In genomic region chrX:63784902-63785692, GRCh38 we compare ENCODE assay signal across 8 cellular contexts. TPM values are rescaled to one million over a fixed set of nuclear protein-coding genes. Genes with fewer than 3 reads are reported as not detected.
A peak's percentile ranks its signal among the peaks of the same experiment; 100 is the strongest.
DNase-seq lines count a peak whose midpoint lies in the region; ATAC-seq, FAIRE-seq and TF ChIP-seq lines count a peak whose summit lies in the region.

ARHGEF9 (minus strand) TSS chrX:63785214; CDS start chrX:63785145, 69 bp downstream.

- H3K27ac ChIP-seq in cingulate gyrus (ENCODE audit: low read depth, low read length): peak within 1 kb of the TSS; percentile 39
- no peak within 1 kb of the TSS for H3K27ac ChIP-seq in HepG2 (ENCODE audit: extremely low read length, insufficient read depth, low read length)
- H3K27ac ChIP-seq in stomach smooth muscle (ENCODE audit: low read length): peak within 1 kb of the TSS; percentile 31

- H3K9me3 ChIP-seq in HepG2 (ENCODE audit: low read length) (no peaks in the 10 kb centered on the region), stomach smooth muscle (ENCODE audit: control insufficient read depth in 2 of 2, low read length in 2 of 2) (no peaks in the 10 kb centered on the region)

- WGBS in HepG2 (ENCODE audit: low lambda C conversion rate): no CpG with 5 or more reads among the region's 30 CpGs

- no peak for FAIRE-seq in HepG2 (lab: Jason Lieb, UNC)

- intact Hi-C loops in HepG2 (cut with micrococcal nuclease; ENCODE audit: unreplicated experiment): no loop called here

- H3K27me3 ChIP-seq in HepG2 (ENCODE audit: control insufficient read depth in 1 of 2, insufficient read depth in 2 of 2, low read length in 2 of 2): no peaks in the 10 kb centered on the region
- peaks cover 0 to 9% of the 10 kb centered on the region in 2 donors for H3K27me3 ChIP-seq in stomach smooth muscle (ENCODE audit: control insufficient read depth in 1 of 2, insufficient read depth in 2 of 2, low read length in 2 of 2)

- TF ChIP-seq RAD21 in HepG2 (CRISPR knock-in tag; IDR thresholded peaks at IDR 0.05): no peak

- H3K36me3 ChIP-seq in HepG2 (replicated peaks in 1 of 2; ENCODE audit: control insufficient read depth in 1 of 2, insufficient read depth in 2 of 2, low read length in 2 of 2): no peaks in the 10 kb centered on the region
- no peaks in the 10 kb centered on the region for H3K36me3 ChIP-seq in stomach smooth muscle (ENCODE audit: control insufficient read depth in 2 of 2, insufficient read depth in 2 of 2, low read length in 2 of 2)

- H3K79me2 ChIP-seq in HepG2 (ENCODE audit: insufficient read depth, low read length): no peaks in the 10 kb centered on the region

- H4K20me1 ChIP-seq in HepG2 (ENCODE audit: insufficient read depth, low read length): no peaks in the 10 kb centered on the region

- ATAC-seq in HepG2: no peak
- no peak for ATAC-seq in HG03378 (IDR thresholded peaks at IDR 0.05; ENCODE audit: unreplicated experiment)

- CTCF ChIA-PET in HepG2 (lab: Yijun Ruan, JAX; ENCODE audit: low intra/inter-chr PET ratio, low total read pairs): no interaction called here

- POLR2A ChIA-PET in HepG2 (lab: Yijun Ruan, JAX): no interaction called here

- TF ChIP-seq CTCF in HepG2 (CRISPR knock-in tag; IDR thresholded peaks at IDR 0.05): no peak
- TF ChIP-seq CTCF in GM13977 (IDR thresholded peaks at IDR 0.05; ENCODE audit: extremely low read depth, insufficient read depth, missing control alignments): no peak

- no peak for TF ChIP-seq POLR2A in HepG2 (IDR thresholded peaks at IDR 0.05; ENCODE audit: insufficient read depth in 1 of 2, low read depth in 2 of 2, low read length in 2 of 2)

- no peak within 1 kb of the TSS for H3K4me3 ChIP-seq in HepG2 (replicated peaks in 1 of 3; ENCODE audit: insufficient read depth in 1 of 3, low read depth in 2 of 3, low read length in 3 of 3)
- H3K4me3 ChIP-seq in stomach smooth muscle (ENCODE audit: low read length in 2 of 2): peak within 1 kb of the TSS; percentile 76

- no TSS peak for BruUV-seq in HepG2 (replicated peaks; lab: Mats Ljungman, UMichigan)

- H3K4me2 ChIP-seq in HepG2 (ENCODE audit: low read depth, low read length): no peak within 1 kb of the TSS

- TF ChIP-seq EP300 in HepG2 (IDR thresholded peaks at IDR 0.05; ENCODE audit: low read depth in 2 of 2, low read length in 2 of 2): no peak
- no peak for TF ChIP-seq EP300 in HepG2 (CRISPR knock-in tag; IDR thresholded peaks at IDR 0.05; ENCODE audit: borderline replicate concordance)

- H3K9ac ChIP-seq in HepG2 (ENCODE audit: insufficient read depth, low read depth, low read length): no peak within 1 kb of the TSS
- peak within 1 kb of the TSS; percentile 58 to 60 for H3K9ac ChIP-seq in stomach smooth muscle (ENCODE audit: low read length in 2 of 2)

- no peak within 1 kb of the TSS for H2AFZ ChIP-seq in HepG2 (ENCODE audit: low read length)

- H3K4me1 ChIP-seq in HepG2 (ENCODE audit: insufficient read depth, low read length) (no peaks in the 10 kb centered on the region), stomach smooth muscle (ENCODE audit: control insufficient read depth, insufficient read depth, low read length) (peaks cover 8% of the 10 kb centered on the region)

- in situ Hi-C loops in G401 (cut with HindIII; ENCODE audit: low sequenced_read_pairs) (no loop called here), HepG2 (cut with HindIII; ENCODE audit: extremely low pct_ligation_motif_present, low pct_unique_long_range_greater_than_20kb) (no loop called here), GM13977 (cut with MboI; ENCODE audit: low pct_unique_long_range_greater_than_20kb, low sequenced_read_pairs, unreplicated experiment) (no loop called here)

- peak; percentile 21 for DNase-seq in G401 (ENCODE audit: low spot score)
- peak; percentile 31 to 66 for DNase-seq in NCI-H524 (lab: John Stamatoyannopoulos, UW)
- DNase-seq in HepG2 (ENCODE audit: low spot score): no peak
- no peak for DNase-seq in GM13977 (ENCODE audit: low spot score)
- DNase-seq in activated CD4-positive, CD25-positive, alpha-beta regulatory T cell (lab: John Stamatoyannopoulos, UW): no peak

TF ChIP-seq in HepG2, 621 proteins besides CTCF, POLR2A, EP300 and RAD21:
- TF ChIP-seq ZNF354B (CRISPR knock-in tag; IDR thresholded peaks at IDR 0.05): no peak
- peak; percentile 88 for TF ChIP-seq MAFF (IDR thresholded peaks at IDR 0.05; ENCODE audit: low read depth, low read length)
- peak; percentile 85 to 93; a peak in 3 of 4 replicates for TF ChIP-seq MAFK (conservative IDR thresholded peaks at IDR 0.05 in 1 of 2, IDR thresholded peaks at IDR 0.05 in 1 of 2; ENCODE audit: low read length in 2 of 2)

RNA-seq across cellular contexts. Expression of gene ARHGEF9, which starts in this region (rescaled TPM):
- total RNA-seq in G401 (2014; rRNA removed; shearing (Covaris generic)): 6.4 and 44.1 TPM in 2 replicates
- 1.8 and 2.0 TPM in 2 replicates for total RNA-seq in HepG2 (2016; rRNA removed; fragmentation: Illumina TruSeq; extraction: Trizol)
- 1.5 and 1.8 TPM in 2 replicates for total RNA-seq in HepG2 (2016; cell fraction: cytosol; rRNA removed; fragmentation: Illumina TruSeq; extraction: Trizol; ENCODE audit: low read depth)
- 0.88 and 1.8 TPM in 2 replicates for total RNA-seq in HepG2 (2016; cell fraction: insoluble cytoplasmic fraction; rRNA removed; fragmentation: Illumina TruSeq; extraction: Trizol)
- 0.80 and 2.1 TPM in 2 replicates for total RNA-seq in HepG2 (2016; cell fraction: membrane; rRNA removed; fragmentation: Illumina TruSeq; extraction: Trizol)
- total RNA-seq in HepG2 (2016; cell fraction: nucleus; rRNA removed; fragmentation: Illumina TruSeq; extraction: Trizol): 1.3 and 2.9 TPM in 2 replicates
- polyA plus RNA-seq in HepG2 (2011; rRNA removed): 0.67 and 0.91 TPM in 2 replicates
- 0.36 and 0.63 TPM in 2 replicates for polyA plus RNA-seq in HepG2 (2011; cell fraction: cytosol; rRNA removed)
- polyA plus RNA-seq in HepG2 (2011; cell fraction: nucleus; rRNA removed): 1.00 and 1.4 TPM in 2 replicates
- polyA plus RNA-seq in HepG2 (2012): 0.51 and 1.3 TPM in 2 replicates
- 0.46 and 0.60 TPM in 2 replicates for polyA plus RNA-seq in HepG2 (2016; cell fraction: cytosol; fragmentation: Illumina TruSeq; extraction: Trizol; ENCODE audit: low read depth)
- 0.85 and 1.3 TPM in 2 replicates for polyA plus RNA-seq in HepG2 (2016; cell fraction: insoluble cytoplasmic fraction; fragmentation: Illumina TruSeq; extraction: Trizol; ENCODE audit: low read depth)
- polyA plus RNA-seq in HepG2 (2016; cell fraction: membrane; fragmentation: Illumina TruSeq; extraction: Trizol; ENCODE audit: low read depth): 0.63 and 0.65 TPM in 2 replicates
- 2.7 TPM in 2 replicates for polyA plus RNA-seq in HepG2 (2016; cell fraction: nucleus; fragmentation: Illumina TruSeq; extraction: Trizol; ENCODE audit: insufficient read depth, low read depth)
- polyA minus RNA-seq in HepG2 (2011; rRNA and poly(A)+ RNA removed; ENCODE audit: low replicate concordance): 0.19 and 2.0 TPM in 2 replicates
- polyA minus RNA-seq in HepG2 (2011; cell fraction: cytosol; rRNA and poly(A)+ RNA removed): 0.30 TPM in 1 of 2 replicates, not detected in the other
- polyA minus RNA-seq in HepG2 (2011; cell fraction: nucleus; rRNA and poly(A)+ RNA removed): 2.1 and 2.3 TPM in 2 replicates

Comparison
In these comparisons a context has a peak if more than half of its experiments do, and no peak if none do; other contexts are left out.
1. DNase-seq: peak in G401 (single experiment) and NCI-H524 (2 of 2); none in HepG2 (single experiment), GM13977 (single experiment) and activated CD4-positive, CD25-positive, alpha-beta regulatory T cell (0 of 4).
2. H3K4me3 ChIP-seq: peak in stomach smooth muscle (2 of 2); none in HepG2 (0 of 3).